1 cellular context compared by ENCODE assay signal in the genomic region with DNA sequence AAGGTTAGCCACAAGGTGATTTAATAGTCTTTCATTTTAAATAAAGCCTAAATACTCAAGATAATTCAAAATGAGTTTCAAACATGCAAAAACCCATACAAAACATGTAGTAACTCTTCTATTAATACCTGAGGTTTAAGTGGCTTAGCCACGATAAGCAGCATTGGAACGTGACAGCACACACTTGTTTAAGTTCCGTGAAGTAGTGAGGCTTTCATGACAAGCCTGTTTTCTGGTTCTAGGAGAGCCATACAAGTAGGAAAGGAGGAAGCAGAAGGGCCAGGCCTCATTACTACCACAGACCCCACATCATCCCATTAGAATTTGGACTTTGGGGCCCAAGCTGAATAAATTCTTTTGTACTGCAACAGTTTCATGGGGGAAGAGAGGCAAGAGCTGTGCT.
TF ChIP-seq lines count a peak whose summit lies in the region.

No MANE protein-coding gene starts in this region.

TF ChIP-seq in HepG2, 621 proteins besides CTCF, POLR2A, EP300 and RAD21:
- TF ChIP-seq ZNF784 (CRISPR knock-in tag; IDR thresholded peaks at IDR 0.05; ENCODE audit: borderline replicate concordance) (no peak), CREB1 (IDR thresholded peaks at IDR 0.05) (no peak), CREB1 (CRISPR knock-in tag; IDR thresholded peaks at IDR 0.05) (no peak), HNRNPUL1 (IDR thresholded peaks at IDR 0.05; ENCODE audit: low read depth, low read length) (no peak), CBX2 (IDR thresholded peaks at IDR 0.05; ENCODE audit: low read depth, low read length) (no peak), CBX2 (CRISPR knock-in tag; IDR thresholded peaks at IDR 0.05; ENCODE audit: low read depth) (no peak), STAG1 (CRISPR knock-in tag; IDR thresholded peaks at IDR 0.05) (no peak), ZNF225 (CRISPR knock-in tag; IDR thresholded peaks at IDR 0.05) (no peak), DBP (CRISPR knock-in tag; IDR thresholded peaks at IDR 0.05; ENCODE audit: not compliant biosample characterization) (no peak)
- TF ChIP-seq, protein P1, sequence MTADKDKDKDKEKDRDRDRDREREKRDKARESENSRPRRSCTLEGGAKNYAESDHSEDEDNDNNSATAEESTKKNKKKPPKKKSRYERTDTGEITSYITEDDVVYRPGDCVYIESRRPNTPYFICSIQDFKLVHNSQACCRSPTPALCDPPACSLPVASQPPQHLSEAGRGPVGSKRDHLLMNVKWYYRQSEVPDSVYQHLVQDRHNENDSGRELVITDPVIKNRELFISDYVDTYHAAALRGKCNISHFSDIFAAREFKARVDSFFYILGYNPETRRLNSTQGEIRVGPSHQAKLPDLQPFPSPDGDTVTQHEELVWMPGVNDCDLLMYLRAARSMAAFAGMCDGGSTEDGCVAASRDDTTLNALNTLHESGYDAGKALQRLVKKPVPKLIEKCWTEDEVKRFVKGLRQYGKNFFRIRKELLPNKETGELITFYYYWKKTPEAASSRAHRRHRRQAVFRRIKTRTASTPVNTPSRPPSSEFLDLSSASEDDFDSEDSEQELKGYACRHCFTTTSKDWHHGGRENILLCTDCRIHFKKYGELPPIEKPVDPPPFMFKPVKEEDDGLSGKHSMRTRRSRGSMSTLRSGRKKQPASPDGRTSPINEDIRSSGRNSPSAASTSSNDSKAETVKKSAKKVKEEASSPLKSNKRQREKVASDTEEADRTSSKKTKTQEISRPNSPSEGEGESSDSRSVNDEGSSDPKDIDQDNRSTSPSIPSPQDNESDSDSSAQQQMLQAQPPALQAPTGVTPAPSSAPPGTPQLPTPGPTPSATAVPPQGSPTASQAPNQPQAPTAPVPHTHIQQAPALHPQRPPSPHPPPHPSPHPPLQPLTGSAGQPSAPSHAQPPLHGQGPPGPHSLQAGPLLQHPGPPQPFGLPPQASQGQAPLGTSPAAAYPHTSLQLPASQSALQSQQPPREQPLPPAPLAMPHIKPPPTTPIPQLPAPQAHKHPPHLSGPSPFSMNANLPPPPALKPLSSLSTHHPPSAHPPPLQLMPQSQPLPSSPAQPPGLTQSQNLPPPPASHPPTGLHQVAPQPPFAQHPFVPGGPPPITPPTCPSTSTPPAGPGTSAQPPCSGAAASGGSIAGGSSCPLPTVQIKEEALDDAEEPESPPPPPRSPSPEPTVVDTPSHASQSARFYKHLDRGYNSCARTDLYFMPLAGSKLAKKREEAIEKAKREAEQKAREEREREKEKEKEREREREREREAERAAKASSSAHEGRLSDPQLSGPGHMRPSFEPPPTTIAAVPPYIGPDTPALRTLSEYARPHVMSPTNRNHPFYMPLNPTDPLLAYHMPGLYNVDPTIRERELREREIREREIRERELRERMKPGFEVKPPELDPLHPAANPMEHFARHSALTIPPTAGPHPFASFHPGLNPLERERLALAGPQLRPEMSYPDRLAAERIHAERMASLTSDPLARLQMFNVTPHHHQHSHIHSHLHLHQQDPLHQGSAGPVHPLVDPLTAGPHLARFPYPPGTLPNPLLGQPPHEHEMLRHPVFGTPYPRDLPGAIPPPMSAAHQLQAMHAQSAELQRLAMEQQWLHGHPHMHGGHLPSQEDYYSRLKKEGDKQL (CRISPR knock-in tag; IDR thresholded peaks at IDR 0.05; ENCODE audit: low read depth) = no peak
